In genomic region chr12:116257213-116257612, GRCh38 we compare ENCODE assay signal across 10 cellular contexts. TPM values are rescaled to one million over a fixed set of nuclear protein-coding genes. Genes with fewer than 3 reads are reported as not detected.
DNase-seq lines count a peak whose midpoint lies in the region; ATAC-seq and TF ChIP-seq lines count a peak whose summit lies in the region.
"Had no signal": no experiment of that assay in that cellular context is flagged by ENCODE, and none has a peak within 500 bp of the region (broad histone marks: within the 10 kb centered on the region; RNA-seq: fewer than 3 reads in every experiment).

No MANE protein-coding gene starts in this region.

- no peak for TF ChIP-seq POLR2A in stomach (IDR thresholded peaks at IDR 0.05)

- H3K9me3 Mint-ChIP-seq in activated T-helper 17 cell treated with anti-CD3 and anti-CD28 coated beads, Interleukin-2, amount 50 U/mL, for 72 hours = peaks cover 4% of the 10 kb centered on the region

- no peaks in the 10 kb centered on the region for H3K27me3 Mint-ChIP-seq in activated T-helper 17 cell treated with anti-CD3 and anti-CD28 coated beads, Interleukin-2, amount 50 U/mL, for 72 hours

- no peaks in the 10 kb centered on the region for H3K27me3 ChIP-seq in stomach

- peaks cover 26% of the 10 kb centered on the region for H3K4me1 Mint-ChIP-seq in activated T-helper 17 cell treated with anti-CD3 and anti-CD28 coated beads, Interleukin-2, amount 50 U/mL, for 72 hours

- WGBS in stomach, 5 donors = 24 to 34% (median 32%) methylated on average over 3 of the region's 3 CpGs

- DNase-seq in KBM-7 = peak; percentile 37
- DNase-seq in kidney tubule cell (ENCODE audit: low spot score) = peak; percentile 26
- DNase-seq in stomach = no peak
- DNase-seq in NCI-H2107 treated with DMSO at 0.1 percent for 48 hours (lab: John Stamatoyannopoulos, UW; ENCODE audit: unreplicated experiment) = no peak
- no peak for DNase-seq in T-helper 9 cell
- DNase-seq: KG1, kidney glomerular epithelial cell had no signal

- H3K4me3 ChIP-seq in stomach = no peak overlapping the region

- intact Hi-C loops in stomach (cut with DNase I; ENCODE audit: low total_unique reads) = no loop called here

- peak overlapping the region; percentile 20 for H3K4me3 Mint-ChIP-seq in activated T-helper 17 cell treated with anti-CD3 and anti-CD28 coated beads, Interleukin-2, amount 50 U/mL, for 72 hours

- no peak for TF ChIP-seq EP300 in stomach (IDR thresholded peaks at IDR 0.05)

- H3K9me3 ChIP-seq in stomach = no peaks in the 10 kb centered on the region

- H3K36me3 Mint-ChIP-seq in activated T-helper 17 cell treated with anti-CD3 and anti-CD28 coated beads, Interleukin-2, amount 50 U/mL, for 72 hours (ENCODE audit: low read depth) = no peaks in the 10 kb centered on the region

- H3K36me3 ChIP-seq in stomach = no peaks in the 10 kb centered on the region

- no peak for ATAC-seq in activated T-helper 17 cell treated with anti-CD3 and anti-CD28 coated beads, Interleukin-2, amount 50 U/mL, for 72 hours (replicated peaks)
- ATAC-seq in GM18868 (IDR thresholded peaks at IDR 0.05; ENCODE audit: unreplicated experiment) (no peak), GM18517 (IDR thresholded peaks at IDR 0.05; ENCODE audit: unreplicated experiment) (no peak)

- H3K27ac ChIP-seq in stomach = peak overlapping the region in 4 of 5 donors; percentile 10 to 54 (median 36)

- in situ Hi-C loops in KBM-7 (cut with MboI; ENCODE audit: low pct_unique_long_range_greater_than_20kb, low sequenced_read_pairs) = no loop called here

- peak overlapping the region; percentile 14 for H3K27ac Mint-ChIP-seq in activated T-helper 17 cell treated with anti-CD3 and anti-CD28 coated beads, Interleukin-2, amount 50 U/mL, for 72 hours

- H3K4me1 ChIP-seq in stomach = peaks cover 18 to 93% (median 51%) of the 10 kb centered on the region in 4 donors

- TF ChIP-seq CTCF in stomach (IDR thresholded peaks at IDR 0.05) = no peak

RNA-seq across cellular contexts. Expression of gene MED13L, which starts 20.3 kb away (rescaled TPM):
- total RNA-seq in activated T-helper 17 cell treated with anti-CD3 and anti-CD28 coated beads, Interleukin-2, amount 50 U/mL, for 72 hours = 10 to 100 TPM; 49.9 to 56.2 TPM
- total RNA-seq in stomach = 100 to 1,000 TPM in 3 of 5 donors, 10 to 100 TPM in 2; 56.2 to 305 (median 122) TPM
- polyA plus RNA-seq in stomach = 10 to 100 TPM; 10.4 to 14.5 (median 12.4) TPM

Comparison
In these comparisons a context has a peak if more than half of its experiments do, and no peak if none do; other contexts are left out.
1. DNase-seq: peak in KBM-7 (single experiment) and kidney tubule cell (single experiment); none in stomach (single experiment), NCI-H2107 treated with DMSO at 0.1 percent for 48 hours (single experiment) and T-helper 9 cell (single experiment).